ENCODE assay signal across 24 cellular contexts in genomic region chr4:32192363-32192762, GRCh38.
"Had no signal": no experiment of that assay in that cellular context is flagged by ENCODE, and none has a peak within 500 bp of the region (broad histone marks: within the 10 kb centered on the region; RNA-seq: fewer than 3 reads in every experiment).

No MANE protein-coding gene starts in this region.

- H3K27me3 Mint-ChIP-seq: activated B cell treated with CpG ODN at 0.5 μM for 24 hours; activated CD8-positive, alpha-beta T cell treated with anti-CD3 and anti-CD28 coated beads for 36 hours; activated T-helper 17 cell treated with anti-CD3 and anti-CD28 coated beads, Interleukin-2, amount 50 U/mL, for 72 hours; dendritic cell treated with granulocyte-macrophage colony-stimulating factor and Interleukin-4, amounts not matched to agents 40 ng/mL and 50 ng/mL, for 4 days; memory B cell; stimulated activated naive B cell treated with anti-CD40 and anti-IgM and Interleukin-4, amounts not matched to agents 10 μg/mL and 1 μg/mL and 100 μg/mL, for 72 hours had no signal

- H3K27ac Mint-ChIP-seq: activated B cell treated with CpG ODN at 0.5 μM for 24 hours; activated CD8-positive, alpha-beta T cell treated with anti-CD3 and anti-CD28 coated beads for 36 hours; activated T-helper 17 cell treated with anti-CD3 and anti-CD28 coated beads, Interleukin-2, amount 50 U/mL, for 72 hours; dendritic cell treated with granulocyte-macrophage colony-stimulating factor and Interleukin-4, amounts not matched to agents 40 ng/mL and 50 ng/mL, for 4 days; memory B cell; natural killer cell; stimulated activated naive B cell treated with anti-CD40 and anti-IgM and Interleukin-4, amounts not matched to agents 10 μg/mL and 1 μg/mL and 100 μg/mL, for 72 hours had no signal

- H3K9me3 ChIP-seq: esophagus squamous epithelium, right atrium auricular region, thyroid gland, upper lobe of left lung, vagina had no signal

- H3K36me3 ChIP-seq: esophagus squamous epithelium, heart right ventricle, right atrium auricular region, stomach, thyroid gland, upper lobe of left lung, vagina had no signal

- DNase-seq: activated B cell treated with CpG ODN at 0.5 μM for 24 hours; activated CD4-positive, alpha-beta T cell treated with anti-CD3 and anti-CD28 coated beads, Interleukin-2, amount 50 U/mL, for 1 hour; activated CD8-positive, alpha-beta T cell treated with anti-CD3 and anti-CD28 coated beads for 36 hours; activated gamma-delta T cell treated with Interleukin-2 at 50 U/mL for 16 hours; activated naive CD4-positive, alpha-beta T cell treated with anti-CD3 and anti-CD28 coated beads, Interleukin-2, amount 50 U/mL, for 16 hours; activated T-cell treated with anti-CD3 and anti-CD28 coated beads, Interleukin-2, amount 50 U/mL, for 4 hours; amniotic stem cell; caudate nucleus; esophagus squamous epithelium; heart right ventricle; natural killer cell; stimulated activated CD4-positive, alpha-beta T cell treated with anti-CD3 and anti-CD28 coated beads, Interleukin-15, amount 100 ng/mL, for 24 hours; stimulated activated CD4-positive, alpha-beta T cell treated with anti-CD3 and anti-CD28 coated beads, Interleukin-2, amount 100 ng/mL, for 24 hours; stimulated activated naive B cell treated with anti-CD40 and anti-IgM and Interleukin-4, amounts not matched to agents 10 μg/mL and 1 μg/mL and 100 μg/mL, for 72 hours; stomach; thyroid gland; upper lobe of left lung had no signal

- H3K36me3 Mint-ChIP-seq: memory B cell; natural killer cell; stimulated activated naive B cell treated with anti-CD40 and anti-IgM and Interleukin-4, amounts not matched to agents 10 μg/mL and 1 μg/mL and 100 μg/mL, for 72 hours had no signal

- ATAC-seq: activated CD8-positive, alpha-beta T cell treated with anti-CD3 and anti-CD28 coated beads for 36 hours; activated T-cell treated with anti-CD3 and anti-CD28 coated beads, Interleukin-2, amount 50 U/mL, for 4 hours; activated T-helper 17 cell treated with anti-CD3 and anti-CD28 coated beads, Interleukin-2, amount 50 U/mL, for 72 hours; heart right ventricle; natural killer cell; stimulated activated naive B cell treated with anti-CD40 and anti-IgM and Interleukin-4, amounts not matched to agents 10 μg/mL and 1 μg/mL and 100 μg/mL, for 72 hours had no signal

- H3K4me1 ChIP-seq: esophagus squamous epithelium, heart right ventricle, right atrium auricular region, stomach, upper lobe of left lung, vagina had no signal

- H3K27ac ChIP-seq: epithelial cell of prostate, esophagus squamous epithelium, heart right ventricle, right atrium auricular region, stomach, thyroid gland, upper lobe of left lung, vagina had no signal

- H3K4me3 Mint-ChIP-seq: activated B cell treated with CpG ODN at 0.5 μM for 24 hours; activated CD8-positive, alpha-beta T cell treated with anti-CD3 and anti-CD28 coated beads for 36 hours; activated T-cell treated with anti-CD3 and anti-CD28 coated beads, Interleukin-2, amount 50 U/mL, for 4 hours; activated T-helper 17 cell treated with anti-CD3 and anti-CD28 coated beads, Interleukin-2, amount 50 U/mL, for 72 hours; dendritic cell treated with granulocyte-macrophage colony-stimulating factor and Interleukin-4, amounts not matched to agents 40 ng/mL and 50 ng/mL, for 4 days; memory B cell; natural killer cell; stimulated activated naive B cell treated with anti-CD40 and anti-IgM and Interleukin-4, amounts not matched to agents 10 μg/mL and 1 μg/mL and 100 μg/mL, for 72 hours had no signal

- FAIRE-seq: astrocyte had no signal

- H3K27me3 ChIP-seq: esophagus squamous epithelium, heart right ventricle, right atrium auricular region, stomach, thyroid gland, upper lobe of left lung, vagina had no signal

- H3K4me3 ChIP-seq: esophagus squamous epithelium, heart right ventricle, right atrium auricular region, stomach, thyroid gland, upper lobe of left lung, vagina had no signal

- H3K4me1 Mint-ChIP-seq: activated B cell treated with CpG ODN at 0.5 μM for 24 hours; activated T-helper 17 cell treated with anti-CD3 and anti-CD28 coated beads, Interleukin-2, amount 50 U/mL, for 72 hours; memory B cell; natural killer cell; stimulated activated naive B cell treated with anti-CD40 and anti-IgM and Interleukin-4, amounts not matched to agents 10 μg/mL and 1 μg/mL and 100 μg/mL, for 72 hours had no signal
